Comparison of ENCODE assay signal across 22 cellular contexts in genomic region chr7:109226699-109227098, GRCh38.
DNase-seq lines count a peak whose midpoint lies in the region; ATAC-seq, FAIRE-seq and TF ChIP-seq lines count a peak whose summit lies in the region.
"Had no signal": no experiment of that assay in that cellular context is flagged by ENCODE, and none has a peak within 500 bp of the region (broad histone marks: within the 10 kb centered on the region; RNA-seq: fewer than 3 reads in every experiment).

No MANE protein-coding gene starts in this region.

- POLR2A ChIA-PET in HepG2 (lab: Yijun Ruan, JAX) = no interaction called here
- POLR2A ChIA-PET in IMR-90 (lab: Charles Lee; ENCODE audit: unreplicated experiment) = no interaction called here
- POLR2A ChIA-PET in H1 (lab: Charles Lee; ENCODE audit: partially characterized antibody) = no interaction called here
- POLR2A ChIA-PET in Caco-2 (lab: Charles Lee) = no interaction called here

- no peak overlapping the region for H2AK9ac ChIP-seq in IMR-90 (replicated peaks; ENCODE audit: low read depth, low read length, poor library complexity)

- DNase-seq in HepG2 (ENCODE audit: low spot score) (no peak), right lobe of liver (no peak), IMR-90 (no peak), H1 (ENCODE audit: low read depth in 1 of 2, low spot score in 2 of 2) (no peak), GM12892 (ENCODE audit: insufficient read length) (no peak), Caco-2 (no peak), Calu3 (no peak)
- DNase-seq: ACHN; BE2C; C1 segment of cervical spinal cord; CD4-positive, alpha-beta memory T cell; CD4-positive, CD25-positive, alpha-beta regulatory T cell; CD8-positive, alpha-beta memory T cell; DMS79 treated with DMSO at 0.1 percent for 48 hours; EL; GDM1 had no signal

- H4K8ac ChIP-seq in IMR-90 (ENCODE audit: low read depth in 2 of 2, low read length in 2 of 2) (no peak overlapping the region), H1 (ENCODE audit: extremely low read depth, insufficient read depth, low read length) (no peak overlapping the region)

- TF ChIP-seq EP300 in HepG2 (IDR thresholded peaks at IDR 0.05; ENCODE audit: low read depth in 2 of 2, low read length in 2 of 2) (no peak), HepG2 (CRISPR knock-in tag; IDR thresholded peaks at IDR 0.05; ENCODE audit: borderline replicate concordance) (no peak), H1 (IDR thresholded peaks at IDR 0.05; ENCODE audit: borderline replicate concordance in 1 of 2, low read depth in 2 of 2, low read length in 2 of 2) (no peak)

- H3K4me3 ChIP-seq in HepG2 (replicated peaks in 1 of 3; ENCODE audit: insufficient read depth in 1 of 3, low read depth in 2 of 3, low read length in 3 of 3) (no peak overlapping the region), right lobe of liver (no peak overlapping the region), IMR-90 (ENCODE audit: insufficient read depth, low read depth, low read length) (no peak overlapping the region), H1 (ENCODE audit: extremely low read depth in 1 of 4, insufficient read depth in 2 of 4, low read depth in 3 of 4, low read length in 4 of 4) (no peak overlapping the region), Caco-2 (ENCODE audit: low read depth, low read length) (no peak overlapping the region)
- H3K4me3 ChIP-seq: BLaER1, GM12878 had no signal

- TF ChIP-seq RAD21 in HepG2 (CRISPR knock-in tag; IDR thresholded peaks at IDR 0.05) (no peak), IMR-90 (IDR thresholded peaks at IDR 0.05; ENCODE audit: low read length) (no peak), H1 (IDR thresholded peaks at IDR 0.05 in 1 of 2, conservative IDR thresholded peaks at IDR 0.05 in 1 of 2; ENCODE audit: low read depth in 2 of 2, low read length in 2 of 2) (no peak)

- H3K27ac ChIP-seq in HepG2 (ENCODE audit: extremely low read length, insufficient read depth, low read length) = no peak overlapping the region
- H3K27ac ChIP-seq in right lobe of liver = no peak overlapping the region
- H3K27ac ChIP-seq in IMR-90 (ENCODE audit: insufficient read depth, low read length) = no peak overlapping the region
- no peak overlapping the region for H3K27ac ChIP-seq in H1 (ENCODE audit: low read depth, low read length)
- H3K27ac ChIP-seq: 22Rv1, BLaER1 had no signal

- no peaks in the 10 kb centered on the region; the same call in 1 of the 2 replicates for H3K23me2 ChIP-seq in H1 (ENCODE audit: low read depth, low read length)

- H3K18ac ChIP-seq in IMR-90 (ENCODE audit: low read depth, low read length) (no peak overlapping the region), H1 (ENCODE audit: extremely low read depth, low read length) (no peak overlapping the region)

- no peak overlapping the region for H3K23ac ChIP-seq in IMR-90 (ENCODE audit: low read depth, low read length)
- H3K23ac ChIP-seq in H1 (ENCODE audit: insufficient read length) = no peak overlapping the region

- H3K79me2 ChIP-seq in HepG2 (ENCODE audit: insufficient read depth, low read length) (no peaks in the 10 kb centered on the region), H1 (ENCODE audit: control insufficient read depth in 1 of 2, insufficient read depth in 2 of 2, low read length in 2 of 2) (no peaks in the 10 kb centered on the region)

- H2AFZ ChIP-seq in HepG2 (ENCODE audit: low read length) (no peak overlapping the region), IMR-90 (replicated peaks; ENCODE audit: low read length, poor library complexity) (no peak overlapping the region), H1 (ENCODE audit: low read length) (0 out of 2 replicates have a peak overlapping the region, but pooled peaks have one; percentile 28)

- TF ChIP-seq POLR2A in HepG2 (IDR thresholded peaks at IDR 0.05; ENCODE audit: insufficient read depth in 1 of 2, low read depth in 2 of 2, low read length in 2 of 2) (no peak), right lobe of liver (IDR thresholded peaks at IDR 0.05) (no peak), IMR-90 (IDR thresholded peaks at IDR 0.05; ENCODE audit: low read depth, low read length) (no peak), H1 (IDR thresholded peaks at IDR 0.05; ENCODE audit: control extremely low read depth in 1 of 2, low read depth in 2 of 2, low read length in 2 of 2) (no peak), GM12892 (IDR thresholded peaks at IDR 0.05; ENCODE audit: low read depth, low read length) (no peak)

- no peaks in the 10 kb centered on the region for H3K9me1 ChIP-seq in IMR-90 (ENCODE audit: insufficient read depth, low read length)

- H3K9me3 Mint-ChIP-seq in Caco-2 (ENCODE audit: unreplicated experiment) (no peaks in the 10 kb centered on the region), Calu3 (ENCODE audit: low read depth, unreplicated experiment) (peaks cover 5% of the 10 kb centered on the region)

- no peak overlapping the region for H2BK5ac ChIP-seq in IMR-90 (ENCODE audit: low read depth, low read length, poor library complexity, severe bottlenecking)
- H2BK5ac ChIP-seq in H1 (ENCODE audit: low read depth, low read length) = no peak overlapping the region

- in situ Hi-C loops in HepG2 (cut with HindIII; ENCODE audit: extremely low pct_ligation_motif_present, low pct_unique_long_range_greater_than_20kb) = no loop called here
- in situ Hi-C loops in IMR-90 (cut with MboI; ENCODE audit: low sequenced_read_pairs) = no loop called here

- H2BK20ac ChIP-seq in IMR-90 (ENCODE audit: low read depth, low read length) (no peak overlapping the region), H1 (ENCODE audit: low read length) (no peak overlapping the region)

- H2BK120ac ChIP-seq in IMR-90 (ENCODE audit: low read depth, low read length) (no peak overlapping the region), H1 (replicated peaks; ENCODE audit: low read depth, low read length) (no peak overlapping the region)

- ATAC-seq in HepG2 = no peak
- ATAC-seq in right lobe of liver = no peak
- no peak for ATAC-seq in IMR-90 (ENCODE audit: low read depth)
- ATAC-seq: GM12878 had no signal

- H3K79me1 ChIP-seq in IMR-90 (ENCODE audit: low read depth in 1 of 2, low read length in 2 of 2) (no peaks in the 10 kb centered on the region), H1 (ENCODE audit: low read depth, low read length) (no peaks in the 10 kb centered on the region)

- H3K27ac Mint-ChIP-seq in Caco-2 (ENCODE audit: unreplicated experiment) (no peak overlapping the region), Calu3 (ENCODE audit: unreplicated experiment) (no peak overlapping the region)
- H3K27ac Mint-ChIP-seq: CD14-positive monocyte; CD4-positive, alpha-beta memory T cell; CD4-positive, CD25-positive, alpha-beta regulatory T cell; CD8-positive, alpha-beta memory T cell had no signal

- H3K4me1 Mint-ChIP-seq in Caco-2 (ENCODE audit: low read depth, unreplicated experiment) (no peaks in the 10 kb centered on the region), Calu3 (ENCODE audit: low read depth, unreplicated experiment) (no peaks in the 10 kb centered on the region)
- H3K4me1 Mint-ChIP-seq: CD14-positive monocyte; CD4-positive, alpha-beta memory T cell; CD4-positive, CD25-positive, alpha-beta regulatory T cell; CD8-positive, alpha-beta memory T cell had no signal

- no peak overlapping the region for H2AK5ac ChIP-seq in IMR-90 (ENCODE audit: low read depth, low read length)
- H2AK5ac ChIP-seq in H1 (ENCODE audit: low read depth, low read length) = no peak overlapping the region

- BruUV-seq in HepG2 (replicated peaks; lab: Mats Ljungman, UMichigan) (no TSS peak), IMR-90 (replicated peaks; lab: Mats Ljungman, UMichigan) (no TSS peak), Caco-2 (replicated peaks; lab: Mats Ljungman, UMichigan) (no TSS peak), Calu3 (replicated peaks; lab: Mats Ljungman, UMichigan) (no TSS peak)

- no peak overlapping the region for H2BK12ac ChIP-seq in H1 (ENCODE audit: low read depth, low read length)

- intact Hi-C loops in HepG2 (cut with micrococcal nuclease; ENCODE audit: unreplicated experiment) = no loop called here
- intact Hi-C loops in right lobe of liver (cut with DNase I) = no loop called here
- intact Hi-C loops in IMR-90 (cut with micrococcal nuclease) = no loop called here
- intact Hi-C loops in Caco-2 (cut with micrococcal nuclease; ENCODE audit: unreplicated experiment) = no loop called here
- intact Hi-C loops in Calu3 (cut with micrococcal nuclease; ENCODE audit: unreplicated experiment) = no loop called here

- H3K56ac ChIP-seq in IMR-90 (ENCODE audit: extremely low read depth, insufficient read depth, low read length) = no peak overlapping the region
- no peak overlapping the region for H3K56ac ChIP-seq in H1 (replicated peaks; ENCODE audit: insufficient read length, low read depth, low read length)

- H3K9ac ChIP-seq in HepG2 (ENCODE audit: insufficient read depth, low read depth, low read length) = no peak overlapping the region
- H3K9ac ChIP-seq in IMR-90 (ENCODE audit: low read depth, low read length) = no peak overlapping the region
- no peak overlapping the region for H3K9ac ChIP-seq in H1 (replicated peaks in 1 of 4; ENCODE audit: extremely low read depth in 1 of 4, low read depth in 3 of 4, low read length in 3 of 4)
- H3K9ac ChIP-seq: BLaER1 had no signal

- H3K36me3 Mint-ChIP-seq in Caco-2 (ENCODE audit: insufficient read depth, unreplicated experiment) (no peaks in the 10 kb centered on the region), Calu3 (ENCODE audit: insufficient read depth, unreplicated experiment) (no peaks in the 10 kb centered on the region)
- H3K36me3 Mint-ChIP-seq: CD14-positive monocyte; CD4-positive, alpha-beta memory T cell; CD4-positive, CD25-positive, alpha-beta regulatory T cell had no signal

- no peak overlapping the region for H4K91ac ChIP-seq in IMR-90 (ENCODE audit: insufficient read depth, low read depth, low read length)
- H4K91ac ChIP-seq in H1 (replicated peaks; ENCODE audit: insufficient read length, low read length) = no peak overlapping the region

- FAIRE-seq in HepG2 (lab: Jason Lieb, UNC) (no peak), H1 (lab: Jason Lieb, UNC) (no peak), GM12892 (lab: Jason Lieb, UNC) (no peak)
- FAIRE-seq: D721Med, GM12878, GM19239 had no signal

- CTCF ChIA-PET in HepG2 (lab: Yijun Ruan, JAX; ENCODE audit: low intra/inter-chr PET ratio, low total read pairs) = no interaction called here
- CTCF ChIA-PET in IMR-90 (lab: Yijun Ruan, JAX) = no interaction called here
- CTCF ChIA-PET in H1 (lab: Charles Lee; ENCODE audit: partially characterized antibody) = no interaction called here
- CTCF ChIA-PET in Caco-2 (lab: Charles Lee) = no interaction called here
- CTCF ChIA-PET in Calu3 (lab: Charles Lee) = no interaction called here

- H3K27me3 ChIP-seq in HepG2 (ENCODE audit: control insufficient read depth in 1 of 2, insufficient read depth in 2 of 2, low read length in 2 of 2) (no peaks in the 10 kb centered on the region), right lobe of liver (no peaks in the 10 kb centered on the region), IMR-90 (ENCODE audit: control insufficient read depth, insufficient read depth, low read length) (no peaks in the 10 kb centered on the region), H1 (replicated peaks in 1 of 4; ENCODE audit: control insufficient read depth in 3 of 4, extremely low read depth in 1 of 4, insufficient read depth in 3 of 4, low read length in 3 of 4) (no peaks in the 10 kb centered on the region), Caco-2 (replicated peaks; ENCODE audit: control insufficient read depth, insufficient read depth, low read length) (no peaks in the 10 kb centered on the region)
- H3K27me3 ChIP-seq: BE2C, BLaER1 had no signal

- H3K14ac ChIP-seq in IMR-90 (replicated peaks; ENCODE audit: low read depth, low read length) (no peak overlapping the region), H1 (ENCODE audit: insufficient read length) (no peak overlapping the region)

- peaks cover 11% of the 10 kb centered on the region for H3K9me3 ChIP-seq in HepG2 (ENCODE audit: low read length)
- H3K9me3 ChIP-seq in right lobe of liver = no peaks in the 10 kb centered on the region
- peaks cover 11% of the 10 kb centered on the region for H3K9me3 ChIP-seq in IMR-90 (ENCODE audit: control insufficient read depth, insufficient read depth, low read length)
- 0 out of 4 replicates have a peak, but pooled peaks cover 4 to 5% of the 10 kb centered on the region in 2 experiments for H3K9me3 ChIP-seq in H1 (ENCODE audit: insufficient read depth in 2 of 2, low read depth in 1 of 2, low read length in 1 of 2)
- no peaks in the 10 kb centered on the region for H3K9me3 ChIP-seq in Caco-2
- H3K9me3 ChIP-seq: BE2C, BLaER1 had no signal

- dilution Hi-C loops in IMR-90 (cut with HindIII; ENCODE audit: low sequenced_read_pairs, unreplicated experiment) = no loop called here

- H2BK15ac ChIP-seq in IMR-90 (ENCODE audit: low read depth, low read length) = no peak overlapping the region
- no peak overlapping the region for H2BK15ac ChIP-seq in H1 (ENCODE audit: low read length)

- H3K4ac ChIP-seq in IMR-90 (ENCODE audit: low read depth, low read length) (no peak overlapping the region), H1 (replicated peaks; ENCODE audit: insufficient read length, low read depth, low read length) (no peak overlapping the region)

- H4K20me1 ChIP-seq in HepG2 (ENCODE audit: insufficient read depth, low read length) (no peaks in the 10 kb centered on the region), IMR-90 (ENCODE audit: insufficient read depth, low read length) (no peaks in the 10 kb centered on the region), H1 (replicated peaks in 1 of 2; ENCODE audit: control insufficient read depth in 1 of 2, insufficient read depth in 2 of 2, low read length in 2 of 2) (no peaks in the 10 kb centered on the region)
- H4K20me1 ChIP-seq: BLaER1 had no signal

- no peaks in the 10 kb centered on the region for H3K27me3 Mint-ChIP-seq in Caco-2 (ENCODE audit: insufficient read depth, unreplicated experiment)
- no peaks in the 10 kb centered on the region for H3K27me3 Mint-ChIP-seq in Calu3 (ENCODE audit: unreplicated experiment)
- H3K27me3 Mint-ChIP-seq: CD4-positive, alpha-beta memory T cell; CD4-positive, CD25-positive, alpha-beta regulatory T cell; CD8-positive, alpha-beta memory T cell had no signal

- no peak overlapping the region for H3K4me3 Mint-ChIP-seq in Caco-2 (ENCODE audit: unreplicated experiment)
- no peak overlapping the region for H3K4me3 Mint-ChIP-seq in Calu3 (ENCODE audit: low read depth, unreplicated experiment)
- H3K4me3 Mint-ChIP-seq: CD14-positive monocyte; CD4-positive, alpha-beta memory T cell; CD4-positive, CD25-positive, alpha-beta regulatory T cell; CD8-positive, alpha-beta memory T cell had no signal

- H3K4me1 ChIP-seq in HepG2 (ENCODE audit: insufficient read depth, low read length) (no peaks in the 10 kb centered on the region), right lobe of liver (no peaks in the 10 kb centered on the region), IMR-90 (ENCODE audit: control insufficient read depth, insufficient read depth, low read length) (no peaks in the 10 kb centered on the region), H1 (replicated peaks in 1 of 4; ENCODE audit: control insufficient read depth in 3 of 4, insufficient read depth in 4 of 4, low read length in 3 of 4) (peaks cover 0 to 4% (median 0%) of the 10 kb centered on the region in 4 experiments; a peak in 1 of 7 replicates), Caco-2 (no peaks in the 10 kb centered on the region)
- H3K4me1 ChIP-seq: BE2C, BLaER1 had no signal

- TF ChIP-seq CTCF in HepG2 (CRISPR knock-in tag; IDR thresholded peaks at IDR 0.05) = no peak
- no peak for TF ChIP-seq CTCF in right lobe of liver (IDR thresholded peaks at IDR 0.05)
- TF ChIP-seq CTCF in IMR-90 (conservative IDR thresholded peaks at IDR 0.05; ENCODE audit: low read depth, low read length) = no peak
- no peak for TF ChIP-seq CTCF in H1 (IDR thresholded peaks at IDR 0.05; ENCODE audit: control extremely low read depth in 1 of 3, insufficient read depth in 1 of 3, low read depth in 1 of 3, low read length in 3 of 3)
- TF ChIP-seq CTCF in Caco-2 (IDR thresholded peaks at IDR 0.05; ENCODE audit: insufficient read depth in 1 of 2, low read depth in 1 of 2, low read length in 1 of 2, severe bottlenecking in 1 of 2, unreplicated experiment in 1 of 2) = no peak
- no peak for TF ChIP-seq CTCF in Calu3 (IDR thresholded peaks at IDR 0.05; ENCODE audit: unreplicated experiment)

- 0% methylated on average over 1 of the region's 1 CpG for WGBS in HepG2 (ENCODE audit: low lambda C conversion rate)
- WGBS in right lobe of liver (ENCODE audit: insufficient coverage, low coverage, low lambda C conversion rate, missing lambda C conversion rate) = 36% methylated on average over 1 of the region's 1 CpG
- WGBS in IMR-90 (ENCODE audit: extremely low coverage in 2 of 2, insufficient read length in 1 of 2), 2 experiments = no CpG with 5 or more reads among the region's 1 CpG
- WGBS in H1 (ENCODE audit: extremely low coverage in 1 of 2, insufficient coverage in 1 of 2, insufficient read length in 1 of 2, insufficient replicate concordance in 2 of 2, low coverage in 1 of 2, low lambda C conversion rate in 2 of 2, missing lambda C conversion rate in 1 of 2), 2 experiments = 67% methylated on average over 1 of the region's 1 CpG; no CpG with 5 or more reads in 1 of the 2 experiments

- H3K36me3 ChIP-seq in HepG2 (replicated peaks in 1 of 2; ENCODE audit: control insufficient read depth in 1 of 2, insufficient read depth in 2 of 2, low read length in 2 of 2) (no peaks in the 10 kb centered on the region), right lobe of liver (no peaks in the 10 kb centered on the region), IMR-90 (ENCODE audit: control insufficient read depth, insufficient read depth, low read length) (no peaks in the 10 kb centered on the region), H1 (ENCODE audit: control insufficient read depth in 2 of 4, insufficient read depth in 4 of 4, low read length in 3 of 4) (peaks cover 0 to 4% (median 1%) of the 10 kb centered on the region in 4 experiments; a peak in 2 of 8 replicates), Caco-2 (ENCODE audit: control insufficient read depth, insufficient read depth, low read length) (no peaks in the 10 kb centered on the region)
- H3K36me3 ChIP-seq: BE2C, BLaER1 had no signal

- no peak overlapping the region for H4K5ac ChIP-seq in IMR-90 (ENCODE audit: low read depth, low read length)
- no peak overlapping the region for H4K5ac ChIP-seq in H1 (ENCODE audit: insufficient read length, low read depth, low read length)

- no peak overlapping the region for H3K4me2 ChIP-seq in HepG2 (ENCODE audit: low read depth, low read length)
- no peak overlapping the region for H3K4me2 ChIP-seq in IMR-90 (ENCODE audit: low read depth, low read length)
- no peak overlapping the region for H3K4me2 ChIP-seq in H1 (ENCODE audit: insufficient read depth in 1 of 2, low read depth in 2 of 2, low read length in 2 of 2)
- H3K4me2 ChIP-seq: BLaER1 had no signal

Comparison
In these comparisons a context has a peak if more than half of its experiments do, and no peak if none do; other contexts are left out.
1. Of the 41 proteins assayed by ChIP-seq in both HepG2 and H1: peak only in HepG2: MAFK; only in H1: none; in both: none; in neither: 40.